In the genomic region with DNA sequence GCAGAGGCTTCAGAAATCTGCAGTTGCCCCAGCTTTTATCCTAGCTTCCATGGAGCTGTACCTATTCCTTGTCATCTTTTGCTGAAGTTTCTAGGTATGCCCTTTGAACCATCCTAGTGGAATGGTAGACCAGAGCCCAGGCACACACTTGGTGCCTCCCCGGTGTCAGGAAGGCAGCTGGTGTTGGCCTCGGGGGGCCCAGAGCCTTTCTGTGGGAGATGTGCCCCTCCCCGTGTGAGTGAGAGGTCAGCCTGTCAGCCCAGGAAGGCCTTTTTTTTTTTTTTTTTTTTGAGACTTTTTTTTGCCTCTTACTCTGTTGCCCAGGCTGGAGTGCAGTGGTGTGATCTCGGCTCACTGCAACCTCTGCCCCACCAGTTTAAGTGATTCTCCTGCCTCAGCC, we compare ENCODE assay signal across 21 cellular contexts. TPM values are rescaled to one million over a fixed set of nuclear protein-coding genes. Genes with fewer than 3 reads are reported as not detected.
A peak's percentile ranks its signal among the peaks of the same experiment; 100 is the strongest.
DNase-seq lines count a peak whose midpoint lies in the region; ATAC-seq and TF ChIP-seq lines count a peak whose summit lies in the region.
"Had no signal": no experiment of that assay in that cellular context is flagged by ENCODE, and none has a peak within 500 bp of the region (broad histone marks: within the 10 kb centered on the region; RNA-seq: fewer than 3 reads in every experiment).

No MANE protein-coding gene starts in this region.

- H3K27ac Mint-ChIP-seq in T-helper 2 cell treated with Interferon-gamma antibody and Interleukin-4, amounts not matched to agents 5 μg/mL and 100 μg/mL, for 36 hours: peak overlapping the region; percentile 84
- peak overlapping the region; percentile 96 for H3K27ac Mint-ChIP-seq in CD8-positive, alpha-beta T cell
- H3K27ac Mint-ChIP-seq: GM23338 had no signal

- peak overlapping the region; percentile 18 for H3K27ac ChIP-seq in CD8-positive, alpha-beta T cell (ENCODE audit: low read depth, low read length)
- peak overlapping the region; percentile 58 for H3K27ac ChIP-seq in effector memory CD4-positive, alpha-beta T cell (ENCODE audit: insufficient read depth, low read length, poor library complexity, severe bottlenecking)
- peak overlapping the region in 2 of 4 donors; percentile 75 to 77 for H3K27ac ChIP-seq in sigmoid colon
- H3K27ac ChIP-seq: BLaER1, gastrocnemius medialis, pancreas, SJCRH30, testis had no signal

- H3K9me3 Mint-ChIP-seq in T-helper 2 cell treated with Interferon-gamma antibody and Interleukin-4, amounts not matched to agents 5 μg/mL and 100 μg/mL, for 36 hours: no peaks in the 10 kb centered on the region
- H3K9me3 Mint-ChIP-seq in CD8-positive, alpha-beta T cell: no peaks in the 10 kb centered on the region
- H3K9me3 Mint-ChIP-seq: GM23338, IgD-negative memory B cell had no signal

- no peak for TF ChIP-seq POLR2A in sigmoid colon (IDR thresholded peaks at IDR 0.05)

- H3K4me1 ChIP-seq in CD8-positive, alpha-beta T cell (ENCODE audit: insufficient read depth, low read length): peaks cover 81% of the 10 kb centered on the region
- H3K4me1 ChIP-seq in effector memory CD4-positive, alpha-beta T cell (ENCODE audit: control insufficient read depth, insufficient read depth, low read length, poor library complexity, severe bottlenecking): peaks cover 79% of the 10 kb centered on the region
- H3K4me1 ChIP-seq in sigmoid colon: peaks cover 0 to 40% (median 36%) of the 10 kb centered on the region in 4 donors

- POLR2A ChIA-PET in CD8-positive, alpha-beta T cell (lab: Charles Lee): interaction anchor here (1.0 to 10.1 kb wide), 8 partner anchors 11 to 137 kb away, joined by 3 to 308 read pairs (median 4); a partner anchor contains a TSS

- CTCF ChIA-PET in CD8-positive, alpha-beta T cell (lab: Charles Lee): interaction anchor here (0.6 to 16.0 kb wide), 21 partner anchors 9 to 176 kb away, joined by 3 to 382 read pairs (median 6); a partner anchor contains a TSS

- WGBS in sigmoid colon, 2 donors: 81 to 87% methylated on average over 4 of the region's 4 CpGs

- H3K27me3 ChIP-seq in CD8-positive, alpha-beta T cell (ENCODE audit: insufficient read depth, low read length): no peaks in the 10 kb centered on the region
- no peaks in the 10 kb centered on the region for H3K27me3 ChIP-seq in effector memory CD4-positive, alpha-beta T cell (replicated peaks; ENCODE audit: control insufficient read depth, insufficient read depth, low read length, poor library complexity, severe bottlenecking)
- no peaks in the 10 kb centered on the region for H3K27me3 ChIP-seq in sigmoid colon
- H3K27me3 ChIP-seq: BLaER1, gastrocnemius medialis, pancreas, SJCRH30, testis had no signal

- TF ChIP-seq EP300 in sigmoid colon (IDR thresholded peaks at IDR 0.05): no peak

- peaks cover 81% of the 10 kb centered on the region for H3K36me3 Mint-ChIP-seq in T-helper 2 cell treated with Interferon-gamma antibody and Interleukin-4, amounts not matched to agents 5 μg/mL and 100 μg/mL, for 36 hours (ENCODE audit: low read depth)
- H3K36me3 Mint-ChIP-seq in CD8-positive, alpha-beta T cell: peaks cover 78% of the 10 kb centered on the region
- H3K36me3 Mint-ChIP-seq: IgD-negative memory B cell had no signal

- no peak overlapping the region for H3K4me3 Mint-ChIP-seq in T-helper 2 cell treated with Interferon-gamma antibody and Interleukin-4, amounts not matched to agents 5 μg/mL and 100 μg/mL, for 36 hours
- H3K4me3 Mint-ChIP-seq in CD8-positive, alpha-beta T cell: peak overlapping the region; percentile 65
- H3K4me3 Mint-ChIP-seq: GM23338, IgD-negative memory B cell had no signal

- no peak for ATAC-seq in CD8-positive, alpha-beta T cell
- ATAC-seq: gastrocnemius medialis, GM23338, pancreas had no signal

- H3K36me3 ChIP-seq in CD8-positive, alpha-beta T cell (ENCODE audit: insufficient read depth, low read length): peaks cover 29% of the 10 kb centered on the region
- peaks cover 19% of the 10 kb centered on the region for H3K36me3 ChIP-seq in effector memory CD4-positive, alpha-beta T cell (ENCODE audit: control insufficient read depth, insufficient read depth, low read length)
- H3K36me3 ChIP-seq in sigmoid colon: peaks cover 23 to 69% (median 37%) of the 10 kb centered on the region in 4 donors

- no peak overlapping the region for H3K4me3 ChIP-seq in CD8-positive, alpha-beta T cell (ENCODE audit: low read depth, low read length)
- H3K4me3 ChIP-seq in effector memory CD4-positive, alpha-beta T cell (ENCODE audit: insufficient read depth, low read depth, low read length, poor library complexity, severe bottlenecking): no peak overlapping the region
- no peak overlapping the region for H3K4me3 ChIP-seq in sigmoid colon
- H3K4me3 ChIP-seq: BLaER1, coronary artery, gastrocnemius medialis, GM23338, pancreas, SJCRH30, testis had no signal

- H3K4me1 Mint-ChIP-seq in T-helper 2 cell treated with Interferon-gamma antibody and Interleukin-4, amounts not matched to agents 5 μg/mL and 100 μg/mL, for 36 hours (ENCODE audit: low read depth): peaks cover 75% of the 10 kb centered on the region
- peaks cover 83% of the 10 kb centered on the region for H3K4me1 Mint-ChIP-seq in CD8-positive, alpha-beta T cell (ENCODE audit: low read depth)
- H3K4me1 Mint-ChIP-seq: GM23338 had no signal

- H3K9me3 ChIP-seq in CD8-positive, alpha-beta T cell (ENCODE audit: low read length): no peaks in the 10 kb centered on the region
- no peaks in the 10 kb centered on the region for H3K9me3 ChIP-seq in effector memory CD4-positive, alpha-beta T cell (ENCODE audit: control insufficient read depth, low read length)
- no peaks in the 10 kb centered on the region for H3K9me3 ChIP-seq in sigmoid colon
- H3K9me3 ChIP-seq: BLaER1, gastrocnemius medialis, pancreas, SJCRH30, testis had no signal

- no peak for DNase-seq in T-helper 2 cell treated with Interferon-gamma antibody and Interleukin-4, amounts not matched to agents 5 μg/mL and 100 μg/mL, for 36 hours (ENCODE audit: low spot score)
- DNase-seq in T-helper 2 cell (no peak), sigmoid colon (peak; percentile 20), NOMO-1 treated with DMSO at 0.1 percent for 48 hours (lab: John Stamatoyannopoulos, UW; ENCODE audit: unreplicated experiment) (no peak)
- DNase-seq in CD8-positive, alpha-beta T cell: no peak
- no peak for DNase-seq in effector memory CD4-positive, alpha-beta T cell
- no peak for DNase-seq in activated effector memory CD4-positive, alpha-beta T cell treated with anti-CD3 and anti-CD28 coated beads, Interleukin-2, amount 50 U/mL, for 16 hours
- DNase-seq in stimulated activated CD4-positive, alpha-beta T cell treated with anti-CD3 and anti-CD28 coated beads, Interleukin-2, amount 100 ng/mL, for 24 hours: no peak
- DNase-seq: 8988T, DMS53, MV-4-11, NCI-H1930, NCI-H446, SJCRH30, testis had no signal

- intact Hi-C loops in CD8-positive, alpha-beta T cell (cut with DNase I, micrococcal nuclease): loop anchor here in 1 of 2 experiments (2.0 to 5.0 kb wide), 4 partner anchors 42 to 243 kb away; a partner anchor contains a TSS
- intact Hi-C loops in sigmoid colon (cut with DNase I): loop anchor here (5.0 kb wide), 1 partner anchor 132 kb away; no protein-coding TSS in a partner anchor

- no peaks in the 10 kb centered on the region for H3K27me3 Mint-ChIP-seq in T-helper 2 cell treated with Interferon-gamma antibody and Interleukin-4, amounts not matched to agents 5 μg/mL and 100 μg/mL, for 36 hours (ENCODE audit: low read depth)
- no peaks in the 10 kb centered on the region for H3K27me3 Mint-ChIP-seq in CD8-positive, alpha-beta T cell (ENCODE audit: low read depth)
- H3K27me3 Mint-ChIP-seq: IgD-negative memory B cell had no signal

- no peak for TF ChIP-seq CTCF in CD8-positive, alpha-beta T cell (IDR thresholded peaks at IDR 0.05)
- no peak for TF ChIP-seq CTCF in sigmoid colon (IDR thresholded peaks at IDR 0.05)

RNA-seq across cellular contexts. Expression of a gene that starts 58.4 kb away (rescaled TPM):
- total RNA-seq in CD8-positive, alpha-beta T cell: 100 to 1,000 TPM; 316 TPM
- total RNA-seq in sigmoid colon: 10 to 100 TPM; 26.4 to 75.3 (median 34.9) TPM
- 10 to 100 TPM; 25.8 to 86.8 (median 37.5) TPM for polyA plus RNA-seq in sigmoid colon

Comparison
In these comparisons a context has a peak if more than half of its experiments do, and no peak if none do; other contexts are left out.
1. RNA of a gene that starts 58.4 kb away (total RNA-seq): 316 TPM in CD8-positive, alpha-beta T cell; 26.4 to 75.3 TPM in sigmoid colon; every median in the first group is over 4 times any median in the second.